Comparison of ENCODE assay signal across 11 cellular contexts in genomic region chr1:43621861-43622260, GRCh38.
"Had no signal": no experiment of that assay in that cellular context is flagged by ENCODE, and none has a peak within 500 bp of the region (broad histone marks: within the 10 kb centered on the region; RNA-seq: fewer than 3 reads in every experiment).

No MANE protein-coding gene starts in this region.

- H3K9me3 ChIP-seq: heart right ventricle, left ventricle myocardium inferior, right atrium auricular region had no signal

- H3K27ac ChIP-seq: brain microvascular endothelial cell, heart right ventricle, left ventricle myocardium inferior, right atrium auricular region had no signal

- H3K4me1 ChIP-seq: heart right ventricle, left ventricle myocardium inferior, right atrium auricular region had no signal

- ATAC-seq: activated T-helper 17 cell treated with anti-CD3 and anti-CD28 coated beads, Interleukin-2, amount 50 U/mL, for 72 hours; heart right ventricle; stimulated activated effector memory CD8-positive, alpha-beta T cell treated with anti-CD3 and anti-CD28 coated beads, Interleukin-12 subunit alpha, Interleukin-12 subunit beta, amount 100 ng/mL, for 72 hours; T-helper 17 cell had no signal

- H3K4me3 ChIP-seq: heart right ventricle, left ventricle myocardium inferior, right atrium auricular region had no signal

- H3K27me3 ChIP-seq: brain microvascular endothelial cell, heart right ventricle, right atrium auricular region had no signal

- H3K36me3 ChIP-seq: heart right ventricle, left ventricle myocardium inferior had no signal

- DNase-seq: activated CD4-positive, alpha-beta T cell treated with anti-CD3 and anti-CD28 coated beads, Interleukin-2, amount 10 ng/mL, durations not matched to agents 7 days and 5 days; activated CD4-positive, CD25-positive, alpha-beta regulatory T cell; activated CD8-positive, alpha-beta memory T cell treated with anti-CD3 and anti-CD28 coated beads for 24 hours; heart right ventricle; left ventricle myocardium inferior; small intestine; T-helper 17 cell had no signal
